8 cellular contexts compared by ENCODE assay signal in the genomic region with DNA sequence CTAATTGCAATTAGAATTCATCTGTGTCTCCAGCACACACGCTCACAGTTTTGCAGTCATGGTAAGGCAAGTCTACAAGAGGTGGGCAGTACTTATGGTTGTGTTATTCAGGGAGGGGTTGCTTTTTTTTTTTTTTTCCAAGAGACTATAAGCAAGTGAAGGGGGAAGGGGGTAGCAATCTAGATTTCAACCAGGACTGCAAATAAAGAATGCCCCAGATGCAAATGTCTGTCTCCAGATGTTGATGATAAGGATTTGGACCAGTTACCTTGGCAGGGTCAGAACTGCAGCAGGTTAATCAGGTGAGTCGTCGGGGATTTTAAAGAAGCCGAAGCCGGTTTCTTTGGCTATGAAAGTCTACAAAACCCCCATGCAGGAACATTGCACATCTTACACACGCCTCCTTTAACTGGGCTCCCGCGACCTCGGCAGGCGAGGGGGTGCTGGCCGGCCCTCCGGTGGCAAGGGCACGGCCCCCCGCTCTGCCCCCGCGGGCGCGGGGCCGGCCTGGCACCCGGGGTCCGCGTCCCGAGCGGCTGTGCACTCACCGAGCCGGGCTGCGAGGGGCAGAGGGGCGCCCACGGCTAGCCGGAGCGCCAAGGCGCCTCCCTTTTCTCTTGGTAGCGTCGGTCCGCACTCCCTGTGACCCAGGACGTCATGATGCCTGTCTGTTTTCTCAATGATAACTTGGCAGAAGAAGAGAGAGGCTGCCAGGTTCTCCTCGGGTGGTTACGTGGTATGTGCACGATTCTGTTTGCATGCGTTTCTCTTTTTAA.
A peak's percentile ranks its signal among the peaks of the same experiment; 100 is the strongest.
DNase-seq lines count a peak whose midpoint lies in the region; ATAC-seq and TF ChIP-seq lines count a peak whose summit lies in the region.

No MANE protein-coding gene starts in this region.

- H3K4me3 ChIP-seq in WI38 (ENCODE audit: low read depth, low read length) (peak overlapping the region; percentile 20; the same call in 1 of the 2 replicates), right cardiac atrium (ENCODE audit: low read length) (peak overlapping the region; percentile 94)

- ATAC-seq in right cardiac atrium (peak; percentile 86 to 90), GM18861 (IDR thresholded peaks at IDR 0.05; ENCODE audit: unreplicated experiment) (no peak)
- ATAC-seq in activated CD4-positive, CD25-positive, alpha-beta regulatory T cell treated with anti-CD3 and anti-CD28 coated beads, Interleukin-2, amount 50 U/mL, for 24 hours: no peak

- DNase-seq in NCI-H1436 (lab: John Stamatoyannopoulos, UW): peak; percentile 42
- DNase-seq in NCI-H1436 treated with DMSO at 0.1 percent for 48 hours (lab: John Stamatoyannopoulos, UW): no peak
- peak; percentile 37 to 74 (median 57) for DNase-seq in right cardiac atrium
- peak; percentile 74 for DNase-seq in renal cortical epithelial cell (ENCODE audit: low read depth)
- DNase-seq in effector CD8-positive, alpha-beta T cell (lab: John Stamatoyannopoulos, UW): no peak

- intact Hi-C loops in right cardiac atrium (cut with DNase I): no loop called here

- peak overlapping the region; percentile 95 for H3K27ac ChIP-seq in right cardiac atrium (ENCODE audit: low read length)

- TF ChIP-seq CTCF in WI38 (IDR thresholded peaks at IDR 0.05; ENCODE audit: low read depth, low read length): no peak

- no peaks in the 10 kb centered on the region for H3K9me3 ChIP-seq in right cardiac atrium (ENCODE audit: control insufficient read depth, low read length)

- H3K4me1 ChIP-seq in right cardiac atrium (ENCODE audit: control insufficient read depth, insufficient read depth, low read length): no peaks in the 10 kb centered on the region

- WGBS in right cardiac atrium: under 1% methylated on average over 40 of the region's 40 CpGs

- H3K27me3 ChIP-seq in right cardiac atrium (ENCODE audit: control insufficient read depth, insufficient read depth): no peaks in the 10 kb centered on the region

Comparison
In these comparisons a context has a peak if more than half of its experiments do, and no peak if none do; other contexts are left out.
1. DNase-seq: peak in NCI-H1436 (single experiment), right cardiac atrium (3 of 3) and renal cortical epithelial cell (single experiment); none in NCI-H1436 treated with DMSO at 0.1 percent for 48 hours (single experiment) and effector CD8-positive, alpha-beta T cell (single experiment).
2. ATAC-seq: peak in right cardiac atrium (2 of 2); none in activated CD4-positive, CD25-positive, alpha-beta regulatory T cell treated with anti-CD3 and anti-CD28 coated beads, Interleukin-2, amount 50 U/mL, for 24 hours (0 of 2) and GM18861 (single experiment).